Comparison of ENCODE assay signal across 16 cellular contexts in genomic region chr16:53476867-53477266, GRCh38. TPM values are rescaled to one million over a fixed set of nuclear protein-coding genes. Genes with fewer than 3 reads are reported as not detected.
DNase-seq lines count a peak whose midpoint lies in the region; ATAC-seq lines count a peak whose summit lies in the region.
"Had no signal": no experiment of that assay in that cellular context is flagged by ENCODE, and none has a peak within 500 bp of the region (broad histone marks: within the 10 kb centered on the region; RNA-seq: fewer than 3 reads in every experiment).

No MANE protein-coding gene starts in this region.

- no peaks in the 10 kb centered on the region for H3K27me3 Mint-ChIP-seq in activated CD4-positive, alpha-beta T cell treated with anti-CD3 and anti-CD28 coated beads, Interleukin-2, amount 10 ng/mL, durations not matched to agents 24 days and 14 days
- no peaks in the 10 kb centered on the region for H3K27me3 Mint-ChIP-seq in CD4-positive, alpha-beta memory T cell
- H3K27me3 Mint-ChIP-seq in activated T-helper 1 cell treated with anti-CD3 and anti-CD28 coated beads, Interleukin-12 subunit alpha, Interleukin-12 subunit beta, Interleukin-2, Interleukin-4 antibody, amounts not matched to agents 30 ng/mL and 10 ng/mL and 1 ng/mL, durations not matched to agents 14 hours and 24 hours and 36 hours (ENCODE audit: insufficient read depth) = no peaks in the 10 kb centered on the region
- H3K27me3 Mint-ChIP-seq in naive thymus-derived CD4-positive, alpha-beta T cell = no peaks in the 10 kb centered on the region

- DNase-seq in activated CD4-positive, alpha-beta T cell treated with anti-CD3 and anti-CD28 coated beads, Interleukin-2, amount 10 ng/mL, durations not matched to agents 24 days and 14 days = no peak
- DNase-seq in activated CD4-positive, alpha-beta T cell treated with anti-CD3 and anti-CD28 coated beads for 48 hours = no peak
- DNase-seq in CD4-positive, alpha-beta memory T cell = peak in 1 of 5 donors; percentile 9
- no peak for DNase-seq in activated T-helper 1 cell treated with anti-CD3 and anti-CD28 coated beads, Interleukin-12 subunit alpha, Interleukin-12 subunit beta, Interleukin-2, Interleukin-4 antibody, amounts not matched to agents 30 ng/mL and 10 ng/mL and 1 ng/mL, durations not matched to agents 14 hours and 24 hours and 36 hours (ENCODE audit: low spot score)
- DNase-seq in naive thymus-derived CD4-positive, alpha-beta T cell = no peak
- DNase-seq in NCI-H748 (lab: John Stamatoyannopoulos, UW; ENCODE audit: unreplicated experiment) = no peak
- DNase-seq: Calu3, H7, Karpas-422, NCI-H187 treated with DMSO at 0.1 percent for 48 hours, NCI-H2171 treated with DMSO at 0.1 percent for 48 hours, NCI-H510A, Peyer's patch had no signal

- CTCF ChIA-PET in CD4-positive, alpha-beta memory T cell (lab: Charles Lee; ENCODE audit: partially characterized antibody) = no interaction called here
- CTCF ChIA-PET in naive thymus-derived CD4-positive, alpha-beta T cell (lab: Charles Lee) = no interaction called here

- H3K27me3 ChIP-seq in CD4-positive, alpha-beta memory T cell (ENCODE audit: insufficient read depth, low read length) = no peaks in the 10 kb centered on the region
- H3K27me3 ChIP-seq in naive thymus-derived CD4-positive, alpha-beta T cell (ENCODE audit: control insufficient read depth in 2 of 2, insufficient read depth in 2 of 2, low read length in 2 of 2) = no peaks in the 10 kb centered on the region
- H3K27me3 ChIP-seq: BLaER1 treated with 17β-estradiol and CSF1 and Interleukin-3, amounts not matched to agents 10 nM and 100 nM; Peyer's patch had no signal

- no peak for ATAC-seq in naive thymus-derived CD4-positive, alpha-beta T cell
- no peak for ATAC-seq in HG03159 (IDR thresholded peaks at IDR 0.05; ENCODE audit: unreplicated experiment)
- no peak for ATAC-seq in GM19467 (IDR thresholded peaks at IDR 0.05; ENCODE audit: unreplicated experiment)

- H3K27ac ChIP-seq in CD4-positive, alpha-beta memory T cell (ENCODE audit: low read depth, low read length) = no peak overlapping the region
- no peak overlapping the region for H3K27ac ChIP-seq in naive thymus-derived CD4-positive, alpha-beta T cell (ENCODE audit: low read depth, low read length)
- H3K27ac ChIP-seq: BLaER1 treated with 17β-estradiol and CSF1 and Interleukin-3, amounts not matched to agents 10 nM and 100 nM; Peyer's patch had no signal

- H3K4me1 ChIP-seq in CD4-positive, alpha-beta memory T cell (ENCODE audit: insufficient read depth, low read length) = peaks cover 31% of the 10 kb centered on the region
- peaks cover 5 to 20% of the 10 kb centered on the region in 2 donors for H3K4me1 ChIP-seq in naive thymus-derived CD4-positive, alpha-beta T cell (ENCODE audit: control insufficient read depth in 2 of 2, insufficient read depth in 2 of 2, low read length in 2 of 2)
- H3K4me1 ChIP-seq: Peyer's patch had no signal

- H3K36me3 Mint-ChIP-seq in activated CD4-positive, alpha-beta T cell treated with anti-CD3 and anti-CD28 coated beads, Interleukin-2, amount 10 ng/mL, durations not matched to agents 24 days and 14 days (ENCODE audit: low read depth) = peaks cover 91% of the 10 kb centered on the region
- H3K36me3 Mint-ChIP-seq in CD4-positive, alpha-beta memory T cell = peaks cover 84 to 89% of the 10 kb centered on the region in 2 donors
- peaks cover 71% of the 10 kb centered on the region for H3K36me3 Mint-ChIP-seq in activated T-helper 1 cell treated with anti-CD3 and anti-CD28 coated beads, Interleukin-12 subunit alpha, Interleukin-12 subunit beta, Interleukin-2, Interleukin-4 antibody, amounts not matched to agents 30 ng/mL and 10 ng/mL and 1 ng/mL, durations not matched to agents 14 hours and 24 hours and 36 hours (ENCODE audit: low read depth)
- H3K36me3 Mint-ChIP-seq in naive thymus-derived CD4-positive, alpha-beta T cell = peaks cover 40 to 91% (median 85%) of the 10 kb centered on the region in 5 donors

- H3K36me3 ChIP-seq in CD4-positive, alpha-beta memory T cell (ENCODE audit: insufficient read depth, low read length) = peaks cover 47% of the 10 kb centered on the region
- peaks cover 25 to 84% (median 48%) of the 10 kb centered on the region in 3 experiments for H3K36me3 ChIP-seq in naive thymus-derived CD4-positive, alpha-beta T cell (ENCODE audit: control insufficient read depth in 2 of 3, insufficient read depth in 3 of 3, low read length in 3 of 3)

- POLR2A ChIA-PET in CD4-positive, alpha-beta memory T cell (lab: Charles Lee; ENCODE audit: partially characterized antibody) = interaction anchor here (1.5 to 2.1 kb wide), 5 partner anchors 10 to 42 kb away, joined by 3 to 10 read pairs (median 5); partner anchors contain the start of genes AKTIP and RBL2
- POLR2A ChIA-PET in naive thymus-derived CD4-positive, alpha-beta T cell (lab: Charles Lee) = interaction anchor here (0.8 to 3.4 kb wide), 11 partner anchors 9 to 42 kb away, joined by 3 to 16 read pairs (median 5); partner anchors contain the start of gene RBL2

- H3K4me3 Mint-ChIP-seq in activated CD4-positive, alpha-beta T cell treated with anti-CD3 and anti-CD28 coated beads, Interleukin-2, amount 10 ng/mL, durations not matched to agents 24 days and 14 days = peak overlapping the region; percentile 36
- peak overlapping the region in 6 of 8 donors; percentile 1 to 70 (median 38) for H3K4me3 Mint-ChIP-seq in CD4-positive, alpha-beta memory T cell
- peak overlapping the region; percentile 35 for H3K4me3 Mint-ChIP-seq in activated T-helper 1 cell treated with anti-CD3 and anti-CD28 coated beads, Interleukin-12 subunit alpha, Interleukin-12 subunit beta, Interleukin-2, Interleukin-4 antibody, amounts not matched to agents 30 ng/mL and 10 ng/mL and 1 ng/mL, durations not matched to agents 14 hours and 24 hours and 36 hours
- H3K4me3 Mint-ChIP-seq in naive thymus-derived CD4-positive, alpha-beta T cell = peak overlapping the region in 8 of 10 donors; percentile 2 to 67 (median 38)

- peak overlapping the region; percentile 36 for H3K27ac Mint-ChIP-seq in activated CD4-positive, alpha-beta T cell treated with anti-CD3 and anti-CD28 coated beads, Interleukin-2, amount 10 ng/mL, durations not matched to agents 24 days and 14 days
- peak overlapping the region in 6 of 7 donors; percentile 1 to 83 (median 54) for H3K27ac Mint-ChIP-seq in CD4-positive, alpha-beta memory T cell
- peak overlapping the region; percentile 38 for H3K27ac Mint-ChIP-seq in activated T-helper 1 cell treated with anti-CD3 and anti-CD28 coated beads, Interleukin-12 subunit alpha, Interleukin-12 subunit beta, Interleukin-2, Interleukin-4 antibody, amounts not matched to agents 30 ng/mL and 10 ng/mL and 1 ng/mL, durations not matched to agents 14 hours and 24 hours and 36 hours
- peak overlapping the region in 8 of 9 donors; percentile 14 to 90 (median 78) for H3K27ac Mint-ChIP-seq in naive thymus-derived CD4-positive, alpha-beta T cell

- H3K4me3 ChIP-seq in CD4-positive, alpha-beta memory T cell (ENCODE audit: low read length in 2 of 2) = no peak overlapping the region
- no peak overlapping the region for H3K4me3 ChIP-seq in naive thymus-derived CD4-positive, alpha-beta T cell (ENCODE audit: low read length)
- H3K4me3 ChIP-seq: BLaER1 treated with 17β-estradiol and CSF1 and Interleukin-3, amounts not matched to agents 10 nM and 100 nM; Peyer's patch had no signal

- H3K4me1 Mint-ChIP-seq in activated CD4-positive, alpha-beta T cell treated with anti-CD3 and anti-CD28 coated beads, Interleukin-2, amount 10 ng/mL, durations not matched to agents 24 days and 14 days = peaks cover 23% of the 10 kb centered on the region
- H3K4me1 Mint-ChIP-seq in CD4-positive, alpha-beta memory T cell = peaks cover 30 to 66% (median 48%) of the 10 kb centered on the region in 4 donors
- H3K4me1 Mint-ChIP-seq in activated T-helper 1 cell treated with anti-CD3 and anti-CD28 coated beads, Interleukin-12 subunit alpha, Interleukin-12 subunit beta, Interleukin-2, Interleukin-4 antibody, amounts not matched to agents 30 ng/mL and 10 ng/mL and 1 ng/mL, durations not matched to agents 14 hours and 24 hours and 36 hours (ENCODE audit: low read depth) = peaks cover 33% of the 10 kb centered on the region
- H3K4me1 Mint-ChIP-seq in naive thymus-derived CD4-positive, alpha-beta T cell = peaks cover 31 to 84% (median 70%) of the 10 kb centered on the region in 7 donors

- H3K9me3 Mint-ChIP-seq in activated CD4-positive, alpha-beta T cell treated with anti-CD3 and anti-CD28 coated beads, Interleukin-2, amount 10 ng/mL, durations not matched to agents 24 days and 14 days = peaks cover 5% of the 10 kb centered on the region
- peaks cover 0 to 3% (median 0%) of the 10 kb centered on the region in 8 donors for H3K9me3 Mint-ChIP-seq in CD4-positive, alpha-beta memory T cell
- H3K9me3 Mint-ChIP-seq in activated T-helper 1 cell treated with anti-CD3 and anti-CD28 coated beads, Interleukin-12 subunit alpha, Interleukin-12 subunit beta, Interleukin-2, Interleukin-4 antibody, amounts not matched to agents 30 ng/mL and 10 ng/mL and 1 ng/mL, durations not matched to agents 14 hours and 24 hours and 36 hours = peaks cover 6% of the 10 kb centered on the region
- peaks cover 0 to 19% (median 0%) of the 10 kb centered on the region in 11 donors for H3K9me3 Mint-ChIP-seq in naive thymus-derived CD4-positive, alpha-beta T cell

- no peaks in the 10 kb centered on the region for H3K9me3 ChIP-seq in CD4-positive, alpha-beta memory T cell (ENCODE audit: control insufficient read depth in 1 of 2, low read length in 2 of 2)
- H3K9me3 ChIP-seq in naive thymus-derived CD4-positive, alpha-beta T cell (ENCODE audit: control insufficient read depth in 2 of 3, low read length in 3 of 3) = no peaks in the 10 kb centered on the region
- H3K9me3 ChIP-seq: BLaER1 treated with 17β-estradiol and CSF1 and Interleukin-3, amounts not matched to agents 10 nM and 100 nM; Peyer's patch had no signal

- intact Hi-C loops in activated CD4-positive, alpha-beta T cell treated with anti-CD3 and anti-CD28 coated beads, Interleukin-2, amount 10 ng/mL, durations not matched to agents 24 days and 14 days (cut with micrococcal nuclease) = no loop called here
- intact Hi-C loops in CD4-positive, alpha-beta memory T cell (cut with micrococcal nuclease) = no loop called here
- intact Hi-C loops in activated T-helper 1 cell treated with anti-CD3 and anti-CD28 coated beads, Interleukin-12 subunit alpha, Interleukin-12 subunit beta, Interleukin-2, Interleukin-4 antibody, amounts not matched to agents 30 ng/mL and 10 ng/mL and 1 ng/mL, durations not matched to agents 14 hours and 24 hours and 36 hours (cut with micrococcal nuclease) = no loop called here
- intact Hi-C loops in naive thymus-derived CD4-positive, alpha-beta T cell (cut with micrococcal nuclease) = loop anchor here in 1 of 2 donors (1.0 kb wide), 1 partner anchor 9 kb away; no protein-coding TSS in a partner anchor

RNA-seq across cellular contexts. Expression of gene AKTIP, which starts 26.1 kb away (rescaled TPM):
- 18.0 and 18.7 TPM in 2 replicates for total RNA-seq in activated CD4-positive, alpha-beta T cell treated with anti-CD3 and anti-CD28 coated beads, Interleukin-2, amount 10 ng/mL, durations not matched to agents 24 days and 14 days
- 100 to 1,000 TPM in 1 of 2 experiments, 10 to 100 TPM in 1; 97.4 to 103 TPM for total RNA-seq in CD4-positive, alpha-beta memory T cell
- polyA plus RNA-seq in CD4-positive, alpha-beta memory T cell = 10 to 100 TPM; 61.2 to 75.3 TPM
- 16.6 and 16.9 TPM in 2 replicates for total RNA-seq in activated T-helper 1 cell treated with anti-CD3 and anti-CD28 coated beads, Interleukin-12 subunit alpha, Interleukin-12 subunit beta, Interleukin-2, Interleukin-4 antibody, amounts not matched to agents 30 ng/mL and 10 ng/mL and 1 ng/mL, durations not matched to agents 14 hours and 24 hours and 36 hours
- 100 to 1,000 TPM in 2 of 5 experiments, 10 to 100 TPM in 3; 42.9 to 122 (median 66.7) TPM for total RNA-seq in naive thymus-derived CD4-positive, alpha-beta T cell
- polyA plus RNA-seq in naive thymus-derived CD4-positive, alpha-beta T cell = 100 to 1,000 TPM; 102 to 130 TPM

RNA-seq across cellular contexts. Expression of gene RBL2, which starts 42.6 kb away (rescaled TPM):
- 66.5 and 69.9 TPM in 2 replicates for total RNA-seq in activated CD4-positive, alpha-beta T cell treated with anti-CD3 and anti-CD28 coated beads, Interleukin-2, amount 10 ng/mL, durations not matched to agents 24 days and 14 days
- 100 to 1,000 TPM; 359 to 364 TPM for total RNA-seq in CD4-positive, alpha-beta memory T cell
- 100 to 1,000 TPM; 254 to 306 TPM for polyA plus RNA-seq in CD4-positive, alpha-beta memory T cell
- 61.5 and 66.1 TPM in 2 replicates for total RNA-seq in activated T-helper 1 cell treated with anti-CD3 and anti-CD28 coated beads, Interleukin-12 subunit alpha, Interleukin-12 subunit beta, Interleukin-2, Interleukin-4 antibody, amounts not matched to agents 30 ng/mL and 10 ng/mL and 1 ng/mL, durations not matched to agents 14 hours and 24 hours and 36 hours
- 100 to 1,000 TPM; 158 to 452 (median 206) TPM for total RNA-seq in naive thymus-derived CD4-positive, alpha-beta T cell
- polyA plus RNA-seq in naive thymus-derived CD4-positive, alpha-beta T cell = 100 to 1,000 TPM; 253 to 328 TPM
